Comparison of ENCODE assay signal across 7 cellular contexts in genomic region chr22:39456262-39457046, GRCh38. TPM values are rescaled to one million over a fixed set of nuclear protein-coding genes. Genes with fewer than 3 reads are reported as not detected.
DNase-seq lines count a peak whose midpoint lies in the region; ATAC-seq and TF ChIP-seq lines count a peak whose summit lies in the region.

Gene MGAT3, plus strand, starts transcription at chr22:39457012. Its CDS starts 30,336 bp downstream, at chr22:39487348.

- H2AFZ ChIP-seq in H9 (ENCODE audit: low read length), result no peak within 1 kb of the TSS
- H2AFZ ChIP-seq in hepatocyte, result peak within 1 kb of the TSS; percentile 55

- H3K4me2 ChIP-seq in H9 (ENCODE audit: insufficient read depth, insufficient read length, low read length), result no peak within 1 kb of the TSS
- peak within 1 kb of the TSS; percentile 92 for H3K4me2 ChIP-seq in hepatocyte

- no peak within 1 kb of the TSS for H3T11ph ChIP-seq in H9 (ENCODE audit: low read length)

- H2BK20ac ChIP-seq in H9 (ENCODE audit: low read depth, low read length, poor library complexity, severe bottlenecking), result no peak within 1 kb of the TSS

- peaks cover 3% of the 10 kb centered on the region for H3K23me2 ChIP-seq in H9 (ENCODE audit: insufficient read length, low read depth, low read length, poor library complexity, severe bottlenecking)

- H3K36me3 ChIP-seq in WERI-Rb-1 (no peaks in the 10 kb centered on the region), hepatocyte (replicated peaks; ENCODE audit: insufficient read depth, low read depth) (no peaks in the 10 kb centered on the region)

- H3K4me3 Mint-ChIP-seq in H9, result peak within 1 kb of the TSS; percentile 69 to 84
- peak within 1 kb of the TSS; percentile 58 for H3K4me3 Mint-ChIP-seq in stimulated activated effector memory CD8-positive, alpha-beta T cell treated with anti-CD3 and anti-CD28 coated beads, Interleukin-12 subunit alpha, Interleukin-12 subunit beta, amount 100 ng/mL, for 72 hours

- H3K9me3 Mint-ChIP-seq in H9, result no peaks in the 10 kb centered on the region
- H3K9me3 Mint-ChIP-seq in stimulated activated effector memory CD8-positive, alpha-beta T cell treated with anti-CD3 and anti-CD28 coated beads, Interleukin-12 subunit alpha, Interleukin-12 subunit beta, amount 100 ng/mL, for 72 hours, result no peaks in the 10 kb centered on the region

- no peak within 1 kb of the TSS for H2BK15ac ChIP-seq in H9 (ENCODE audit: low read depth, low read length)

- H3K14ac ChIP-seq in H9 (ENCODE audit: insufficient read depth, low read length), result no peak within 1 kb of the TSS

- H3K23ac ChIP-seq in H9 (ENCODE audit: insufficient read length, low read depth, low read length), result no peak within 1 kb of the TSS

- H4K20me1 ChIP-seq in H9 (ENCODE audit: control insufficient read depth, insufficient read depth, insufficient read length), result no peaks in the 10 kb centered on the region
- no peaks in the 10 kb centered on the region for H4K20me1 ChIP-seq in hepatocyte (ENCODE audit: insufficient read depth, poor library complexity, severe bottlenecking)

- TF ChIP-seq CTCF in H9 (conservative IDR thresholded peaks at IDR 0.05) (no peak), WERI-Rb-1 (IDR thresholded peaks at IDR 0.05; ENCODE audit: low read depth, low read length) (no peak), hepatocyte (IDR thresholded peaks at IDR 0.05; ENCODE audit: poor library complexity) (no peak)

- no peak within 1 kb of the TSS for H2BK5ac ChIP-seq in H9 (ENCODE audit: insufficient read length, low read length)

- no peak within 1 kb of the TSS for H3K18ac ChIP-seq in H9 (ENCODE audit: insufficient read length, low read depth, low read length)

- H4K8ac ChIP-seq in H9 (replicated peaks; ENCODE audit: insufficient read length, low read depth, low read length), result no peak within 1 kb of the TSS

- no CpG with 5 or more reads among the region's 70 CpGs for WGBS in H9 (ENCODE audit: extremely low coverage, insufficient read length, low lambda C conversion rate)
- 62% methylated on average over 46 of the region's 70 CpGs for WGBS in hepatocyte (ENCODE audit: low lambda C conversion rate, missing lambda C conversion rate)

- no peak within 1 kb of the TSS for H3K4ac ChIP-seq in H9 (ENCODE audit: low read depth, low read length)

- H3K4me1 Mint-ChIP-seq in H9, result peaks cover 28 to 37% of the 10 kb centered on the region in 2 experiments
- peaks cover 22% of the 10 kb centered on the region for H3K4me1 Mint-ChIP-seq in stimulated activated effector memory CD8-positive, alpha-beta T cell treated with anti-CD3 and anti-CD28 coated beads, Interleukin-12 subunit alpha, Interleukin-12 subunit beta, amount 100 ng/mL, for 72 hours

- H2BK120ac ChIP-seq in H9 (ENCODE audit: low read depth, low read length, poor library complexity, severe bottlenecking), result no peak within 1 kb of the TSS

- H3K27me3 Mint-ChIP-seq in H9 (ENCODE audit: low read depth), result peaks cover 70% of the 10 kb centered on the region

- H3K79me2 ChIP-seq in H9 (ENCODE audit: insufficient read depth, low read length) (no peaks in the 10 kb centered on the region), hepatocyte (peaks cover 39% of the 10 kb centered on the region)

- H3K9me3 ChIP-seq in H9 (ENCODE audit: control insufficient read depth, low read depth, low read length) (no peaks in the 10 kb centered on the region), WERI-Rb-1 (ENCODE audit: severe bottlenecking) (no peaks in the 10 kb centered on the region), hepatocyte (ENCODE audit: low read depth) (no peaks in the 10 kb centered on the region)

- H2BK12ac ChIP-seq in H9 (ENCODE audit: insufficient read length, low read depth, low read length), result no peak within 1 kb of the TSS

- H3K36me3 Mint-ChIP-seq in H9 (ENCODE audit: insufficient read depth in 1 of 3, low read depth in 3 of 3), result peaks cover 0 to 3% (median 0%) of the 10 kb centered on the region in 3 experiments; a peak in 1 of 7 replicates
- no peaks in the 10 kb centered on the region for H3K36me3 Mint-ChIP-seq in stimulated activated effector memory CD8-positive, alpha-beta T cell treated with anti-CD3 and anti-CD28 coated beads, Interleukin-12 subunit alpha, Interleukin-12 subunit beta, amount 100 ng/mL, for 72 hours

- H3K9me2 ChIP-seq in hepatocyte (replicated peaks; ENCODE audit: insufficient read depth), result no peaks in the 10 kb centered on the region

- no peak within 1 kb of the TSS for H3K27ac ChIP-seq in H9 (ENCODE audit: insufficient read length, low read depth, low read length)
- H3K27ac ChIP-seq in WERI-Rb-1, result peak within 1 kb of the TSS; percentile 76
- H3K27ac ChIP-seq in hepatocyte, result peak within 1 kb of the TSS; percentile 37

- no peak within 1 kb of the TSS for H3K9ac ChIP-seq in H9 (ENCODE audit: extremely low read depth, insufficient read length, low read length)

- no peak within 1 kb of the TSS for H2AK5ac ChIP-seq in H9 (ENCODE audit: insufficient read length, low read length)

- H3K27ac Mint-ChIP-seq in H9, result no peak within 1 kb of the TSS
- H3K27ac Mint-ChIP-seq in stimulated activated effector memory CD8-positive, alpha-beta T cell treated with anti-CD3 and anti-CD28 coated beads, Interleukin-12 subunit alpha, Interleukin-12 subunit beta, amount 100 ng/mL, for 72 hours, result no peak within 1 kb of the TSS

- no peak within 1 kb of the TSS for H3K56ac ChIP-seq in H9 (ENCODE audit: insufficient read length, low read depth, low read length)

- ATAC-seq in stimulated activated effector memory CD8-positive, alpha-beta T cell treated with anti-CD3 and anti-CD28 coated beads, Interleukin-12 subunit alpha, Interleukin-12 subunit beta, amount 100 ng/mL, for 72 hours, result no peak
- no peak for ATAC-seq in activated CD4-positive, CD25-positive, alpha-beta regulatory T cell treated with anti-CD3 and anti-CD28 coated beads, Interleukin-2, amount 50 U/mL, for 24 hours

- H3K4me1 ChIP-seq in H9 (ENCODE audit: insufficient read depth, low read length) (0 out of 2 replicates have a peak, but pooled peaks cover 2% of the 10 kb centered on the region), hepatocyte (ENCODE audit: insufficient read depth) (peaks cover 6% of the 10 kb centered on the region)

- H3K79me1 ChIP-seq in H9 (ENCODE audit: insufficient read depth, low read depth, low read length, poor library complexity, severe bottlenecking), result no peaks in the 10 kb centered on the region

- DNase-seq in H9 (no peak), WERI-Rb-1 (peak; percentile 20), hepatocyte (ENCODE audit: low spot score) (no peak), kidney tubule cell (ENCODE audit: low spot score) (no peak), NCI-H526 treated with DMSO at 0.1 percent for 48 hours (lab: John Stamatoyannopoulos, UW) (no peak)
- no peak for DNase-seq in stimulated activated effector memory CD8-positive, alpha-beta T cell treated with anti-CD3 and anti-CD28 coated beads, Interleukin-12 subunit alpha, Interleukin-12 subunit beta, amount 100 ng/mL, for 72 hours (ENCODE audit: low spot score in 2 of 2)

- no peak within 1 kb of the TSS for H4K5ac ChIP-seq in H9 (ENCODE audit: insufficient read length, low read depth, low read length)

- H3K27me3 ChIP-seq in H9 (ENCODE audit: insufficient read depth, low read length) (peaks cover 5% of the 10 kb centered on the region; the same call in 1 of the 2 replicates), WERI-Rb-1 (ENCODE audit: insufficient read depth, low read depth, severe bottlenecking) (no peaks in the 10 kb centered on the region), hepatocyte (peaks cover 4% of the 10 kb centered on the region)

- H4K91ac ChIP-seq in H9 (ENCODE audit: insufficient read length, low read depth, low read length), result no peak within 1 kb of the TSS

- H3K4me3 ChIP-seq in WERI-Rb-1 (ENCODE audit: low read depth, low read length) (peak within 1 kb of the TSS; percentile 68), hepatocyte (peak within 1 kb of the TSS; percentile 82)

RNA-seq across cellular contexts. Expression of gene MGAT3, which starts in this region (rescaled TPM):
- 4.7 and 5.0 TPM in 2 replicates for total RNA-seq in H9 (2021)
- total RNA-seq in hepatocyte, result 20.0 and 22.3 TPM in 2 replicates
- 5.5 and 7.0 TPM in 2 replicates for polyA plus RNA-seq in hepatocyte
